ENCODE assay signal across 9 cellular contexts in genomic region chr19:38251564-38252051, GRCh38. TPM values are rescaled to one million over a fixed set of nuclear protein-coding genes. Genes with fewer than 3 reads are reported as not detected.
DNase-seq lines count a peak whose midpoint lies in the region; ATAC-seq and TF ChIP-seq lines count a peak whose summit lies in the region.
"Had no signal": no experiment of that assay in that cellular context is flagged by ENCODE, and none has a peak within 500 bp of the region (broad histone marks: within the 10 kb centered on the region; RNA-seq: fewer than 3 reads in every experiment).

No MANE protein-coding gene starts in this region.

- peak overlapping the region; percentile 77 for H3K27ac Mint-ChIP-seq in activated CD4-positive, alpha-beta T cell treated with anti-CD3 and anti-CD28 coated beads, Interleukin-2, amount 10 ng/mL, durations not matched to agents 24 days and 14 days
- peak overlapping the region; percentile 6 for H3K27ac Mint-ChIP-seq in nephron progenitor cell

- H3K36me3 ChIP-seq in vagina, result no peaks in the 10 kb centered on the region

- peak overlapping the region; percentile 86 for H3K27ac ChIP-seq in vagina

- TF ChIP-seq CTCF in fibroblast of pulmonary artery (IDR thresholded peaks at IDR 0.05; ENCODE audit: low read length, missing control alignments) (no peak), nephron progenitor cell (IDR thresholded peaks at IDR 0.05) (no peak), vagina (IDR thresholded peaks at IDR 0.05) (no peak)

- peaks cover 32% of the 10 kb centered on the region for H3K4me1 ChIP-seq in vagina

- intact Hi-C loops in activated CD4-positive, alpha-beta T cell treated with anti-CD3 and anti-CD28 coated beads, Interleukin-2, amount 10 ng/mL, durations not matched to agents 24 days and 14 days (cut with micrococcal nuclease), result no loop called here
- intact Hi-C loops in vagina (cut with DNase I), result no loop called here

- H3K36me3 Mint-ChIP-seq in activated CD4-positive, alpha-beta T cell treated with anti-CD3 and anti-CD28 coated beads, Interleukin-2, amount 10 ng/mL, durations not matched to agents 24 days and 14 days (ENCODE audit: low read depth), result peaks cover 6% of the 10 kb centered on the region
- H3K36me3 Mint-ChIP-seq in nephron progenitor cell (ENCODE audit: low read depth), result no peaks in the 10 kb centered on the region

- H3K27me3 ChIP-seq in vagina, result no peaks in the 10 kb centered on the region

- H3K4me1 Mint-ChIP-seq in activated CD4-positive, alpha-beta T cell treated with anti-CD3 and anti-CD28 coated beads, Interleukin-2, amount 10 ng/mL, durations not matched to agents 24 days and 14 days, result peaks cover 22% of the 10 kb centered on the region
- peaks cover 50% of the 10 kb centered on the region for H3K4me1 Mint-ChIP-seq in nephron progenitor cell

- H3K4me3 Mint-ChIP-seq in activated CD4-positive, alpha-beta T cell treated with anti-CD3 and anti-CD28 coated beads, Interleukin-2, amount 10 ng/mL, durations not matched to agents 24 days and 14 days, result peak overlapping the region; percentile 58
- H3K4me3 Mint-ChIP-seq in nephron progenitor cell, result peak overlapping the region; percentile 70

- no peak for ATAC-seq in GM18870 (IDR thresholded peaks at IDR 0.05; ENCODE audit: unreplicated experiment)

- H3K4me3 ChIP-seq in fibroblast of pulmonary artery (replicated peaks; ENCODE audit: low read depth, low read length) (peak overlapping the region; percentile 24), vagina (peak overlapping the region; percentile 34 to 46)

- DNase-seq in activated CD4-positive, alpha-beta T cell treated with anti-CD3 and anti-CD28 coated beads, Interleukin-2, amount 10 ng/mL, durations not matched to agents 24 days and 14 days, result no peak
- no peak for DNase-seq in activated CD4-positive, alpha-beta T cell treated with anti-CD3 and anti-CD28 coated beads, Interleukin-2, amount 50 U/mL, for 48 hours
- DNase-seq in fibroblast of pulmonary artery (ENCODE audit: low read depth) (peak; percentile 73), nephron progenitor cell (no peak), vagina (ENCODE audit: extremely low spot score in 2 of 2) (no peak), NCI-H446 treated with DMSO at 0.1 percent for 48 hours (lab: John Stamatoyannopoulos, UW) (no peak), NCI-H510A treated with DMSO at 0.1 percent for 48 hours (lab: John Stamatoyannopoulos, UW) (no peak)
- DNase-seq: NCI-H146 had no signal

- no peaks in the 10 kb centered on the region for H3K9me3 Mint-ChIP-seq in activated CD4-positive, alpha-beta T cell treated with anti-CD3 and anti-CD28 coated beads, Interleukin-2, amount 10 ng/mL, durations not matched to agents 24 days and 14 days
- no peaks in the 10 kb centered on the region for H3K9me3 Mint-ChIP-seq in nephron progenitor cell

- peaks cover 7% of the 10 kb centered on the region for H3K27me3 Mint-ChIP-seq in activated CD4-positive, alpha-beta T cell treated with anti-CD3 and anti-CD28 coated beads, Interleukin-2, amount 10 ng/mL, durations not matched to agents 24 days and 14 days
- H3K27me3 Mint-ChIP-seq in nephron progenitor cell (ENCODE audit: low read depth, poor library complexity), result peaks cover 21% of the 10 kb centered on the region

- no peaks in the 10 kb centered on the region for H3K9me3 ChIP-seq in vagina

- no peak for TF ChIP-seq POLR2A in vagina (IDR thresholded peaks at IDR 0.05)

RNA-seq across cellular contexts. Expression of gene PPP1R14A, which starts 4.6 kb away (rescaled TPM):
- 60.3 and 61.1 TPM in 2 replicates for total RNA-seq in activated CD4-positive, alpha-beta T cell treated with anti-CD3 and anti-CD28 coated beads, Interleukin-2, amount 10 ng/mL, durations not matched to agents 24 days and 14 days
- 86.9 TPM for total RNA-seq in vagina

RNA-seq across cellular contexts. Expression of gene SPINT2, which starts 12.8 kb away (rescaled TPM):
- 69.6 and 70.7 TPM in 2 replicates for total RNA-seq in activated CD4-positive, alpha-beta T cell treated with anti-CD3 and anti-CD28 coated beads, Interleukin-2, amount 10 ng/mL, durations not matched to agents 24 days and 14 days
- total RNA-seq in vagina, result 174 TPM

RNA-seq across cellular contexts. Expression of gene DPF1, which starts 27.6 kb away (rescaled TPM):
- total RNA-seq in activated CD4-positive, alpha-beta T cell treated with anti-CD3 and anti-CD28 coated beads, Interleukin-2, amount 10 ng/mL, durations not matched to agents 24 days and 14 days, result 1.8 and 2.0 TPM in 2 replicates
- not detected for total RNA-seq in vagina

RNA-seq across cellular contexts. Expression of gene C19orf33, which starts 52.4 kb away (rescaled TPM):
- total RNA-seq in activated CD4-positive, alpha-beta T cell treated with anti-CD3 and anti-CD28 coated beads, Interleukin-2, amount 10 ng/mL, durations not matched to agents 24 days and 14 days, result 0.52 TPM in 1 of 2 replicates, not detected in the other
- total RNA-seq in vagina, result 96.5 TPM
